In genomic region chr4:6782846-6783110, GRCh38 we compare ENCODE assay signal across 7 cellular contexts. TPM values are rescaled to one million over a fixed set of nuclear protein-coding genes. Genes with fewer than 3 reads are reported as not detected.
A peak's percentile ranks its signal among the peaks of the same experiment; 100 is the strongest.
DNase-seq lines count a peak whose midpoint lies in the region.

No MANE protein-coding gene starts in this region.

- H3K4me3 ChIP-seq in HAP-1 (peak overlapping the region; percentile 96), adipocyte (ENCODE audit: low read length) (peak overlapping the region; percentile 92), iPS-20b (ENCODE audit: low read length) (peak overlapping the region; percentile 82; the same call in 1 of the 2 replicates)

- no peak overlapping the region for H3K4me3 Mint-ChIP-seq in immature natural killer cell

- no peak for DNase-seq in HAP-1 (ENCODE audit: low spot score in 2 of 2)
- DNase-seq in adipocyte (ENCODE audit: low read depth) = peak; percentile 52
- DNase-seq in activated CD8-positive, alpha-beta memory T cell treated with anti-CD3 and anti-CD28 coated beads, Interleukin-2, amount 50 U/mL, for 48 hours = no peak
- no peak for DNase-seq in immature natural killer cell
- DNase-seq in HT-29 (ENCODE audit: low spot score) = no peak

- in situ Hi-C loops in HAP-1 (cut with MboI; ENCODE audit: low sequenced_read_pairs) = no loop called here

- no peaks in the 10 kb centered on the region for H3K9me3 Mint-ChIP-seq in immature natural killer cell

- peaks cover 10% of the 10 kb centered on the region; the same call in 1 of the 2 replicates for H3K4me1 ChIP-seq in HAP-1
- peaks cover 29% of the 10 kb centered on the region for H3K4me1 ChIP-seq in adipocyte (ENCODE audit: control insufficient read depth, insufficient read depth, low read length)
- H3K4me1 ChIP-seq in iPS-20b (ENCODE audit: insufficient read depth, low read length) = peaks cover 16% of the 10 kb centered on the region; the same call in 1 of the 2 replicates

- H3K36me3 ChIP-seq in HAP-1 (replicated peaks) (peaks cover 15% of the 10 kb centered on the region), adipocyte (ENCODE audit: control insufficient read depth, insufficient read depth, low read length, severe bottlenecking) (no peaks in the 10 kb centered on the region), iPS-20b (ENCODE audit: insufficient read depth, low read depth, low read length) (peaks cover 6% of the 10 kb centered on the region; the same call in 1 of the 2 replicates)

- H3K9me3 ChIP-seq in HAP-1 (no peaks in the 10 kb centered on the region), adipocyte (ENCODE audit: control insufficient read depth, low read length) (no peaks in the 10 kb centered on the region), iPS-20b (ENCODE audit: insufficient read depth, low read depth, low read length) (no peaks in the 10 kb centered on the region)

- H3K36me3 Mint-ChIP-seq in immature natural killer cell = peaks cover 0 to 6% (median 0%) of the 10 kb centered on the region in 3 donors

- H3K27me3 Mint-ChIP-seq in immature natural killer cell (ENCODE audit: low read depth in 3 of 3) = peaks cover 5 to 12% (median 8%) of the 10 kb centered on the region in 3 donors

- H3K27ac Mint-ChIP-seq in immature natural killer cell = no peak overlapping the region

- no peaks in the 10 kb centered on the region for H3K27me3 ChIP-seq in HAP-1 (ENCODE audit: low read depth)
- no peaks in the 10 kb centered on the region for H3K27me3 ChIP-seq in adipocyte (replicated peaks; ENCODE audit: control insufficient read depth, insufficient read depth, low read length)
- peaks cover 15% of the 10 kb centered on the region for H3K27me3 ChIP-seq in iPS-20b (ENCODE audit: insufficient read depth, low read length)

- H3K27ac ChIP-seq in iPS-20b (ENCODE audit: low read length) (no peak overlapping the region), temporal lobe (ENCODE audit: low read depth, low read length) (peak overlapping the region; percentile 95)

- peaks cover 60 to 68% of the 10 kb centered on the region in 2 donors for H3K4me1 Mint-ChIP-seq in immature natural killer cell

- H3K9ac ChIP-seq in adipocyte (ENCODE audit: low read length) = peak overlapping the region; percentile 98
- H3K9ac ChIP-seq in iPS-20b (ENCODE audit: low read depth, low read length) = peak overlapping the region; percentile 87; the same call in 1 of the 2 replicates

RNA-seq across cellular contexts. Expression of gene KIAA0232, which starts 0.3 kb away (rescaled TPM):
- 51.9 TPM for total RNA-seq in temporal lobe
- 10 to 100 TPM in 1 of 3 donors, 1 to 10 TPM in 2; 3.7 to 21.6 (median 5.9) TPM for polyA plus RNA-seq in immature natural killer cell
- total RNA-seq in HT-29 (2014; rRNA removed; shearing (Covaris generic)) = 5.7 and 6.0 TPM in 2 replicates
